Comparison of ENCODE assay signal across 35 cellular contexts in genomic region chr7:69939317-69939716, GRCh38.
"Had no signal": no experiment of that assay in that cellular context is flagged by ENCODE, and none has a peak within 500 bp of the region (broad histone marks: within the 10 kb centered on the region; RNA-seq: fewer than 3 reads in every experiment).

No MANE protein-coding gene starts in this region.

- H3K36me3 Mint-ChIP-seq: activated CD4-positive, alpha-beta memory T cell treated with anti-CD3 and anti-CD28 coated beads for 36 hours; activated naive CD4-positive, alpha-beta T cell treated with anti-CD3 and anti-CD28 coated beads, Interleukin-2, amount 10 ng/mL, durations not matched to agents 7 days and 5 days; activated naive CD8-positive, alpha-beta T cell; T-cell had no signal

- H3K27ac ChIP-seq: brain microvascular endothelial cell, Peyer's patch, SJSA1, VCaP had no signal

- H3K4me1 ChIP-seq: Peyer's patch, SJSA1 had no signal

- H3K36me3 ChIP-seq: brain microvascular endothelial cell, MG63, Peyer's patch, SJSA1 had no signal

- H3K27me3 ChIP-seq: brain microvascular endothelial cell, MG63, Peyer's patch, SJSA1 had no signal

- H3K4me3 ChIP-seq: MG63, Peyer's patch, SJSA1 had no signal

- DNase-seq: activated B cell treated with CpG ODN at 0.5 μM for 24 hours; activated CD4-positive, alpha-beta memory T cell treated with anti-CD3 and anti-CD28 coated beads for 36 hours; activated CD4-positive, alpha-beta T cell treated with anti-CD3 and anti-CD28 coated beads for 4 hours; activated CD4-positive, alpha-beta T cell treated with anti-CD3 and anti-CD28 coated beads, Interleukin-2, amount 50 U/mL, for 1 hour; activated CD4-positive, CD25-positive, alpha-beta regulatory T cell treated with anti-CD3 and anti-CD28 coated beads, Interleukin-2, amount 50 U/mL, for 72 hours; activated CD8-positive, alpha-beta memory T cell treated with anti-CD3 and anti-CD28 coated beads, Interleukin-2, amount 50 U/mL, for 4 hours; activated naive CD4-positive, alpha-beta T cell treated with anti-CD3 and anti-CD28 coated beads, Interleukin-2, amount 10 ng/mL, durations not matched to agents 7 days and 5 days; activated naive CD8-positive, alpha-beta T cell treated with anti-CD3 and anti-CD28 coated beads, Interleukin-2, amount 50 U/mL, for 24 hours; activated T-cell treated with anti-CD3 and anti-CD28 coated beads for 4 hours; activated T-cell treated with anti-CD3 and anti-CD28 coated beads, Interleukin-2, amount 50 U/mL, for 4 hours; aorta; brain microvascular endothelial cell; central memory CD4-positive, alpha-beta T cell; Kasumi-1; KG1; MG63; NCI-H1048; NCI-H1417 treated with DMSO at 0.1 percent for 48 hours; NCI-H187 treated with DMSO at 0.1 percent for 48 hours; NCI-H2081; NCI-H510A; NCI-H526 treated with DMSO at 0.1 percent for 48 hours; NCI-H82; NK-92 treated with Interleukin-12 subunit alpha and Interleukin-12 subunit beta, amount 100 ng/mL, for 24 hours; PC-3; Peyer's patch; RPMI8226; SHP77 treated with DMSO at 0.1 percent for 48 hours; T-cell; T-helper 17 cell had no signal

- H3K27me3 Mint-ChIP-seq: activated B cell treated with CpG ODN at 0.5 μM for 24 hours; activated CD4-positive, alpha-beta memory T cell treated with anti-CD3 and anti-CD28 coated beads for 36 hours; activated naive CD4-positive, alpha-beta T cell treated with anti-CD3 and anti-CD28 coated beads, Interleukin-2, amount 10 ng/mL, durations not matched to agents 7 days and 5 days; activated naive CD8-positive, alpha-beta T cell treated with anti-CD3 and anti-CD28 coated beads, Interleukin-2, amount 50 U/mL, for 24 hours; T-cell; T-helper 17 cell had no signal

- H3K4me3 Mint-ChIP-seq: activated B cell treated with CpG ODN at 0.5 μM for 24 hours; activated CD4-positive, alpha-beta memory T cell treated with anti-CD3 and anti-CD28 coated beads for 36 hours; activated naive CD4-positive, alpha-beta T cell treated with anti-CD3 and anti-CD28 coated beads, Interleukin-2, amount 10 ng/mL, durations not matched to agents 7 days and 5 days; activated naive CD8-positive, alpha-beta T cell; activated naive CD8-positive, alpha-beta T cell treated with anti-CD3 and anti-CD28 coated beads, Interleukin-2, amount 50 U/mL, for 24 hours; activated T-cell treated with anti-CD3 and anti-CD28 coated beads, Interleukin-2, amount 50 U/mL, for 4 hours; activated T-helper 1 cell treated with anti-CD3 and anti-CD28 coated beads, Interleukin-12 subunit alpha, Interleukin-12 subunit beta, Interleukin-2, Interleukin-4 antibody, amounts not matched to agents 30 ng/mL and 10 ng/mL and 1 ng/mL, durations not matched to agents 14 hours and 24 hours and 36 hours; T-cell; T-helper 17 cell had no signal

- H3K9me3 ChIP-seq: MG63, Peyer's patch, SJSA1 had no signal

- ATAC-seq: activated naive CD8-positive, alpha-beta T cell treated with anti-CD3 and anti-CD28 coated beads, Interleukin-2, amount 50 U/mL, for 24 hours; activated T-cell treated with anti-CD3 and anti-CD28 coated beads, Interleukin-2, amount 50 U/mL, for 4 hours; PC-3; SK-N-SH treated with all-trans-retinoic acid at 6 μM for 48 hours; T-cell; T-helper 17 cell had no signal

- H3K27ac Mint-ChIP-seq: activated B cell treated with CpG ODN at 0.5 μM for 24 hours; activated CD4-positive, alpha-beta memory T cell treated with anti-CD3 and anti-CD28 coated beads for 36 hours; activated naive CD4-positive, alpha-beta T cell treated with anti-CD3 and anti-CD28 coated beads, Interleukin-2, amount 10 ng/mL, durations not matched to agents 7 days and 5 days; activated naive CD8-positive, alpha-beta T cell; activated naive CD8-positive, alpha-beta T cell treated with anti-CD3 and anti-CD28 coated beads, Interleukin-2, amount 50 U/mL, for 24 hours; activated T-helper 1 cell treated with anti-CD3 and anti-CD28 coated beads, Interleukin-12 subunit alpha, Interleukin-12 subunit beta, Interleukin-2, Interleukin-4 antibody, amounts not matched to agents 30 ng/mL and 10 ng/mL and 1 ng/mL, durations not matched to agents 14 hours and 24 hours and 36 hours; T-cell; T-helper 17 cell had no signal

- H3K9me3 Mint-ChIP-seq: activated B cell treated with CpG ODN at 0.5 μM for 24 hours; activated CD4-positive, alpha-beta memory T cell treated with anti-CD3 and anti-CD28 coated beads for 36 hours; activated naive CD8-positive, alpha-beta T cell treated with anti-CD3 and anti-CD28 coated beads, Interleukin-2, amount 50 U/mL, for 24 hours; activated T-cell treated with anti-CD3 and anti-CD28 coated beads, Interleukin-2, amount 50 U/mL, for 4 hours; activated T-helper 1 cell treated with anti-CD3 and anti-CD28 coated beads, Interleukin-12 subunit alpha, Interleukin-12 subunit beta, Interleukin-2, Interleukin-4 antibody, amounts not matched to agents 30 ng/mL and 10 ng/mL and 1 ng/mL, durations not matched to agents 14 hours and 24 hours and 36 hours; T-cell had no signal
